ENCODE assay signal across 8 cellular contexts in genomic region chr1:24390924-24391782, GRCh38. TPM values are rescaled to one million over a fixed set of nuclear protein-coding genes. Genes with fewer than 3 reads are reported as not detected.
DNase-seq lines count a peak whose midpoint lies in the region; ATAC-seq, FAIRE-seq and TF ChIP-seq lines count a peak whose summit lies in the region.

No MANE protein-coding gene starts in this region.

- H3K4me3 ChIP-seq in SK-N-MC = peak overlapping the region; percentile 46
- H3K4me3 ChIP-seq in transverse colon = peak overlapping the region in 1 of 4 donors; percentile 23

- 14 to 32% methylated on average over 3 to 12 of the region's 12 CpGs for WGBS in transverse colon (ENCODE audit: low coverage in 1 of 2), 2 donors

- peaks cover 2% of the 10 kb centered on the region for H3K36me3 Mint-ChIP-seq in activated naive CD4-positive, alpha-beta T cell treated with anti-CD3 and anti-CD28 coated beads for 36 hours (ENCODE audit: low read depth)

- peak; percentile 89 to 98 (median 90) for TF ChIP-seq CTCF in transverse colon (IDR thresholded peaks at IDR 0.05)

- H3K27me3 ChIP-seq in transverse colon = no peaks in the 10 kb centered on the region

- H3K9me3 ChIP-seq in SK-N-MC (ENCODE audit: low read depth, low read length) (no peaks in the 10 kb centered on the region), transverse colon (no peaks in the 10 kb centered on the region)

- intact Hi-C loops in activated naive CD4-positive, alpha-beta T cell treated with anti-CD3 and anti-CD28 coated beads for 36 hours (cut with micrococcal nuclease) = loop anchor here (1.0 to 10.0 kb wide), 6 partner anchors 40 to 444 kb away; no protein-coding TSS in a partner anchor
- intact Hi-C loops in transverse colon (cut with DNase I; ENCODE audit: low total_unique reads) = no loop called here

- ATAC-seq in GM18498 (IDR thresholded peaks at IDR 0.05; ENCODE audit: unreplicated experiment) = peak; percentile 59

- TF ChIP-seq POLR2A in transverse colon (IDR thresholded peaks at IDR 0.05) = no peak

- no peak for TF ChIP-seq EP300 in transverse colon (IDR thresholded peaks at IDR 0.05; ENCODE audit: low read depth)

- H3K9me3 Mint-ChIP-seq in activated naive CD4-positive, alpha-beta T cell treated with anti-CD3 and anti-CD28 coated beads for 36 hours = no peaks in the 10 kb centered on the region

- in situ Hi-C loops in transverse colon (cut with MboI; ENCODE audit: low pct_ligation_motif_present in 1 of 4, low pct_unique_long_range_greater_than_20kb in 1 of 4, low sequenced_read_pairs in 3 of 4) = loop anchor here (5.0 to 25.0 kb wide), 4 partner anchors 189 to 329 kb away; no protein-coding TSS in a partner anchor

- peak overlapping the region; percentile 86 for H3K27ac Mint-ChIP-seq in activated naive CD4-positive, alpha-beta T cell treated with anti-CD3 and anti-CD28 coated beads for 36 hours

- DNase-seq in LoVo (ENCODE audit: low spot score) (peak; percentile 82), SK-N-MC (ENCODE audit: low read depth, low spot score) (peak; percentile 56), foreskin melanocyte (peak; percentile 70), nucleus accumbens (lab: John Stamatoyannopoulos, UW) (peak in 49 of 56 donors; percentile 17 to 82 (median 50)), transverse colon (peak; percentile 81)
- peak; percentile 77 for DNase-seq in activated naive CD4-positive, alpha-beta T cell treated with anti-CD3 and anti-CD28 coated beads for 36 hours

- peak overlapping the region; percentile 60 for H3K4me3 Mint-ChIP-seq in activated naive CD4-positive, alpha-beta T cell treated with anti-CD3 and anti-CD28 coated beads for 36 hours

- H3K4me1 Mint-ChIP-seq in activated naive CD4-positive, alpha-beta T cell treated with anti-CD3 and anti-CD28 coated beads for 36 hours (ENCODE audit: low read depth) = peaks cover 47% of the 10 kb centered on the region

- no peak overlapping the region for H3K9ac ChIP-seq in SK-N-MC (ENCODE audit: insufficient read length)

- H3K36me3 ChIP-seq in SK-N-MC (ENCODE audit: insufficient read depth, low read length) (no peaks in the 10 kb centered on the region), transverse colon (no peaks in the 10 kb centered on the region)

- CTCF ChIA-PET in activated naive CD4-positive, alpha-beta T cell treated with anti-CD3 and anti-CD28 coated beads for 36 hours (lab: Charles Lee) = interaction anchor here (0.7 to 7.5 kb wide), 54 partner anchors 8 to 297 kb away, joined by 3 to 304 read pairs (median 4); partner anchors contain the start of genes IFNLR1, NIPAL3 and STPG1

- FAIRE-seq in A204.1 (lab: Jason Lieb, UNC) = peak; percentile 73

- H3K27ac ChIP-seq in SK-N-MC (no peak overlapping the region), transverse colon (peak overlapping the region; percentile 82 to 87 (median 84))

- H3K4me1 ChIP-seq in transverse colon = peaks cover 7 to 41% (median 10%) of the 10 kb centered on the region in 4 donors

- no peaks in the 10 kb centered on the region for H3K27me3 Mint-ChIP-seq in activated naive CD4-positive, alpha-beta T cell treated with anti-CD3 and anti-CD28 coated beads for 36 hours (ENCODE audit: low read depth)

RNA-seq across cellular contexts. Expression of gene STPG1, which starts 22.4 kb away (rescaled TPM):
- 1 to 10 TPM; 7.4 to 8.9 TPM for total RNA-seq in activated naive CD4-positive, alpha-beta T cell treated with anti-CD3 and anti-CD28 coated beads for 36 hours
- 10 to 100 TPM in 3 of 4 donors, 1 to 10 TPM in 1; 4.6 to 33.7 (median 23.3) TPM for total RNA-seq in transverse colon

RNA-seq across cellular contexts. Expression of gene NIPAL3, which starts 24.4 kb away (rescaled TPM):
- 10 to 100 TPM; 58.1 to 59.2 TPM for total RNA-seq in activated naive CD4-positive, alpha-beta T cell treated with anti-CD3 and anti-CD28 coated beads for 36 hours
- 10 to 100 TPM; 34.8 to 55.8 (median 46.8) TPM for total RNA-seq in transverse colon
